In genomic region chr1:103561612-103562395, GRCh38 we compare ENCODE assay signal across 8 cellular contexts. TPM values are rescaled to one million over a fixed set of nuclear protein-coding genes. Genes with fewer than 3 reads are reported as not detected.
DNase-seq lines count a peak whose midpoint lies in the region; ATAC-seq and TF ChIP-seq lines count a peak whose summit lies in the region.

No MANE protein-coding gene starts in this region.

- no peak overlapping the region for H2AK5ac ChIP-seq in neuronal stem cell (ENCODE audit: low read depth, low read length)

- no peak overlapping the region for H3K4me2 ChIP-seq in neuronal stem cell (ENCODE audit: insufficient read depth, low read length, poor library complexity, severe bottlenecking)

- H2BK120ac ChIP-seq in neuronal stem cell (ENCODE audit: low read depth, low read length) = no peak overlapping the region

- H2BK12ac ChIP-seq in neuronal stem cell (ENCODE audit: low read length) = no peak overlapping the region

- H3K9me3 ChIP-seq in tibial artery = no peaks in the 10 kb centered on the region
- no peaks in the 10 kb centered on the region for H3K9me3 ChIP-seq in Caco-2
- H3K9me3 ChIP-seq in neuronal stem cell (replicated peaks in 1 of 2; ENCODE audit: control insufficient read depth in 2 of 2, insufficient read depth in 1 of 2, low read depth in 1 of 2, low read length in 2 of 2) = no peaks in the 10 kb centered on the region

- H3K4me3 ChIP-seq in fibroblast of mammary gland (ENCODE audit: control insufficient read depth, low read depth, low read length) = no peak overlapping the region
- H3K4me3 ChIP-seq in tibial artery = peak overlapping the region; percentile 14 to 18
- no peak overlapping the region for H3K4me3 ChIP-seq in Caco-2 (ENCODE audit: low read depth, low read length)
- H3K4me3 ChIP-seq in neuronal stem cell (ENCODE audit: low read length in 2 of 2) = no peak overlapping the region

- TF ChIP-seq CTCF in fibroblast of mammary gland (conservative IDR thresholded peaks at IDR 0.05; ENCODE audit: control insufficient read depth, insufficient read depth, low read depth, low read length) (no peak), tibial artery (IDR thresholded peaks at IDR 0.05) (no peak), HFFc6 (IDR thresholded peaks at IDR 0.05) (no peak), Caco-2 (IDR thresholded peaks at IDR 0.05; ENCODE audit: insufficient read depth in 1 of 2, low read depth in 1 of 2, low read length in 1 of 2, severe bottlenecking in 1 of 2, unreplicated experiment in 1 of 2) (no peak)

- H2BK5ac ChIP-seq in neuronal stem cell (ENCODE audit: low read length) = no peak overlapping the region

- POLR2A ChIA-PET in Caco-2 (lab: Charles Lee) = no interaction called here

- H3K4me1 Mint-ChIP-seq in HFFc6 (ENCODE audit: low read depth) (no peaks in the 10 kb centered on the region), Caco-2 (ENCODE audit: low read depth, unreplicated experiment) (no peaks in the 10 kb centered on the region)

- intact Hi-C loops in tibial artery (cut with DNase I; ENCODE audit: low total_unique reads) = no loop called here
- intact Hi-C loops in Caco-2 (cut with micrococcal nuclease; ENCODE audit: unreplicated experiment) = no loop called here

- H3K27me3 Mint-ChIP-seq in HFFc6 (ENCODE audit: insufficient read depth) (no peaks in the 10 kb centered on the region), Caco-2 (ENCODE audit: insufficient read depth, unreplicated experiment) (peaks cover 3% of the 10 kb centered on the region)

- no peaks in the 10 kb centered on the region for H3K27me3 ChIP-seq in tibial artery
- no peaks in the 10 kb centered on the region for H3K27me3 ChIP-seq in Caco-2 (replicated peaks; ENCODE audit: control insufficient read depth, insufficient read depth, low read length)
- H3K27me3 ChIP-seq in neuronal stem cell (ENCODE audit: control insufficient read depth in 3 of 3, insufficient read depth in 3 of 3, low read depth in 1 of 3, low read length in 3 of 3) = no peaks in the 10 kb centered on the region

- 100% methylated on average over 1 to 2 of the region's 2 CpGs for WGBS in neuronal stem cell (ENCODE audit: extremely low coverage in 2 of 2, insufficient read length in 2 of 2, insufficient replicate concordance in 1 of 2), 2 donors

- CTCF ChIA-PET in Caco-2 (lab: Charles Lee) = no interaction called here

- H3K4ac ChIP-seq in neuronal stem cell (ENCODE audit: low read length) = no peak overlapping the region

- no peak overlapping the region for H4K8ac ChIP-seq in neuronal stem cell (ENCODE audit: low read depth, low read length)

- no peak overlapping the region for H3K14ac ChIP-seq in neuronal stem cell (ENCODE audit: low read length)

- H4K91ac ChIP-seq in neuronal stem cell (ENCODE audit: low read depth, low read length, poor library complexity) = no peak overlapping the region

- H3K4me3 Mint-ChIP-seq in HFFc6 = no peak overlapping the region
- H3K4me3 Mint-ChIP-seq in Caco-2 (ENCODE audit: unreplicated experiment) = no peak overlapping the region

- no peaks in the 10 kb centered on the region for H3K36me3 Mint-ChIP-seq in HFFc6 (ENCODE audit: low read depth)
- no peaks in the 10 kb centered on the region for H3K36me3 Mint-ChIP-seq in Caco-2 (ENCODE audit: insufficient read depth, unreplicated experiment)

- DNase-seq in fibroblast of mammary gland (ENCODE audit: low read depth) = peak; percentile 59
- DNase-seq in tibial artery = no peak
- DNase-seq in dermis blood vessel endothelial cell = no peak
- no peak for DNase-seq in HFFc6
- no peak for DNase-seq in Caco-2
- DNase-seq in neuronal stem cell (ENCODE audit: low spot score) = no peak

- H3K18ac ChIP-seq in neuronal stem cell (ENCODE audit: low read length) = no peak overlapping the region

- no TSS peak for BruUV-seq in Caco-2 (replicated peaks; lab: Mats Ljungman, UMichigan)

- H3K4me1 ChIP-seq in tibial artery = peaks cover 0 to 29% (median 6%) of the 10 kb centered on the region in 4 donors
- no peaks in the 10 kb centered on the region for H3K4me1 ChIP-seq in Caco-2
- no peaks in the 10 kb centered on the region for H3K4me1 ChIP-seq in neuronal stem cell (ENCODE audit: control insufficient read depth in 2 of 2, insufficient read depth in 1 of 2, low read depth in 1 of 2, low read length in 2 of 2)

- H3K9me3 Mint-ChIP-seq in HFFc6 = no peaks in the 10 kb centered on the region
- no peaks in the 10 kb centered on the region for H3K9me3 Mint-ChIP-seq in Caco-2 (ENCODE audit: unreplicated experiment)

- no peaks in the 10 kb centered on the region for H3K79me1 ChIP-seq in neuronal stem cell (ENCODE audit: low read depth, low read length)

- no peak overlapping the region for H2AFZ ChIP-seq in neuronal stem cell (ENCODE audit: low read length)

- peak; percentile 82 for ATAC-seq in GM19467 (IDR thresholded peaks at IDR 0.05; ENCODE audit: unreplicated experiment)
- peak; percentile 95 for ATAC-seq in HG03354 (IDR thresholded peaks at IDR 0.05; ENCODE audit: poor library complexity, severe bottlenecking, unreplicated experiment)

- no peak overlapping the region for H2BK15ac ChIP-seq in neuronal stem cell (ENCODE audit: low read length)

- H3K36me3 ChIP-seq in tibial artery (peaks cover 0 to 16% (median 6%) of the 10 kb centered on the region in 3 donors), Caco-2 (ENCODE audit: control insufficient read depth, insufficient read depth, low read length) (no peaks in the 10 kb centered on the region), neuronal stem cell (replicated peaks in 1 of 2; ENCODE audit: control insufficient read depth in 2 of 2, insufficient read depth in 2 of 2, low read length in 2 of 2) (no peaks in the 10 kb centered on the region)

- H3K27ac ChIP-seq in tibial artery = peak overlapping the region; percentile 76 to 80
- H3K27ac ChIP-seq in neuronal stem cell (replicated peaks; ENCODE audit: low read length) = no peak overlapping the region

- no peak overlapping the region for H3K9ac ChIP-seq in neuronal stem cell (ENCODE audit: low read depth, low read length, poor library complexity)

- no peak overlapping the region for H3K23ac ChIP-seq in neuronal stem cell (ENCODE audit: low read depth, low read length, poor library complexity)

- no peak overlapping the region for H3K27ac Mint-ChIP-seq in HFFc6
- H3K27ac Mint-ChIP-seq in Caco-2 (ENCODE audit: unreplicated experiment) = no peak overlapping the region

RNA-seq across cellular contexts. Expression of gene AMY2B, which starts 9.6 kb away (rescaled TPM):
- total RNA-seq in dermis blood vessel endothelial cell (0.51 and 1.4 TPM in 2 replicates), Caco-2 (2022) (0.16 and 0.25 TPM in 2 replicates)
- total RNA-seq in HFFc6 (2021; fragmentation: NEBNext Ultra II Directional; extraction: Animal tissue kit (Norgen Biotek cat#: 25700)) = 1 to 10 TPM in 1 of 6 experiments, under 1 TPM in 5; 0.28 to 1.1 (median 0.35) TPM
- 2.5 TPM for polyA plus RNA-seq in neuronal stem cell (2013, experiment 1 of 2)
- polyA plus RNA-seq in neuronal stem cell (2013, experiment 2 of 2) = 2.8 TPM

RNA-seq across cellular contexts. Expression of gene RNPC3, which starts 36.3 kb away (rescaled TPM):
- total RNA-seq in dermis blood vessel endothelial cell = 3.1 and 4.8 TPM in 2 replicates
- 1 to 10 TPM; 7.1 to 9.6 (median 7.7) TPM for total RNA-seq in HFFc6 (2021; fragmentation: NEBNext Ultra II Directional; extraction: Animal tissue kit (Norgen Biotek cat#: 25700))
- total RNA-seq in Caco-2 (2022) = 8.1 and 9.1 TPM in 2 replicates
- 59.1 TPM for polyA plus RNA-seq in neuronal stem cell (2013, experiment 1 of 2)
- polyA plus RNA-seq in neuronal stem cell (2013, experiment 2 of 2) = 63.2 TPM

RNA-seq across cellular contexts. Expression of gene AMY2A, which starts 55.4 kb away (rescaled TPM):
- not detected in 2 replicates for total RNA-seq in dermis blood vessel endothelial cell
- not detected for total RNA-seq in HFFc6 (2021; fragmentation: NEBNext Ultra II Directional; extraction: Animal tissue kit (Norgen Biotek cat#: 25700))
- total RNA-seq in Caco-2 (2022) = not detected in 2 replicates
- not detected for polyA plus RNA-seq in neuronal stem cell (2013, experiment 1 of 2)
- not detected for polyA plus RNA-seq in neuronal stem cell (2013, experiment 2 of 2)

Comparison
In these comparisons a context has a peak if more than half of its experiments do, and no peak if none do; other contexts are left out.
1. H3K4me3 ChIP-seq: peak in tibial artery (2 of 2); none in fibroblast of mammary gland (single experiment), Caco-2 (single experiment) and neuronal stem cell (0 of 2).